Comparison of ENCODE assay signal across 7 cellular contexts in genomic region chr6:170305772-170306323, GRCh38. TPM values are rescaled to one million over a fixed set of nuclear protein-coding genes. Genes with fewer than 3 reads are reported as not detected.
DNase-seq lines count a peak whose midpoint lies in the region; ATAC-seq and TF ChIP-seq lines count a peak whose summit lies in the region.

No MANE protein-coding gene starts in this region.

- peak overlapping the region; percentile 99 for H3K4me2 ChIP-seq in OCI-LY7 (ENCODE audit: low read length)

- peak overlapping the region; percentile 90 for H2AFZ ChIP-seq in OCI-LY7 (ENCODE audit: low read length)

- ATAC-seq in GM21717 (IDR thresholded peaks at IDR 0.05; ENCODE audit: unreplicated experiment) = peak; percentile 15
- ATAC-seq in GM19035 (IDR thresholded peaks at IDR 0.05; ENCODE audit: unreplicated experiment) = no peak
- no peak for ATAC-seq in GM18870 (IDR thresholded peaks at IDR 0.05; ENCODE audit: unreplicated experiment)

- H3K4me3 ChIP-seq in OCI-LY7 (ENCODE audit: low read depth, low read length, poor library complexity, severe bottlenecking) (peak overlapping the region; percentile 93), epithelial cell of proximal tubule (ENCODE audit: low read depth, low read length) (peak overlapping the region; percentile 76)

- H3K36me3 ChIP-seq in OCI-LY7 (ENCODE audit: insufficient read depth, low read length) = peaks cover 9% of the 10 kb centered on the region; the same call in 1 of the 2 replicates

- H3K9me3 ChIP-seq in OCI-LY7 (ENCODE audit: low read length) = peaks cover 5% of the 10 kb centered on the region; the same call in 1 of the 2 replicates

- no peaks in the 10 kb centered on the region for H3K9me2 ChIP-seq in OCI-LY7 (ENCODE audit: insufficient read depth, low read length)

- H4K20me1 ChIP-seq in OCI-LY7 (ENCODE audit: insufficient read depth, low read length) = peaks cover 14% of the 10 kb centered on the region; the same call in 1 of the 2 replicates

- H3K79me2 ChIP-seq in OCI-LY7 (ENCODE audit: insufficient read depth, low read depth, low read length) = peaks cover 39% of the 10 kb centered on the region

- intact Hi-C loops in OCI-LY7 (cut with micrococcal nuclease; ENCODE audit: unreplicated experiment) = loop anchor here (10.0 kb wide), 1 partner anchor 249 kb away; the partner anchor contains the start of genes PSMB1 and TBP

- BruUV-seq in OCI-LY7 (replicated peaks; lab: Mats Ljungman, UMichigan) = no TSS peak

- TF ChIP-seq CTCF in OCI-LY7 (conservative IDR thresholded peaks at IDR 0.05; ENCODE audit: low read length) = no peak
- TF ChIP-seq CTCF in epithelial cell of proximal tubule (conservative IDR thresholded peaks at IDR 0.05; ENCODE audit: low read depth, low read length) = no peak

- CTCF ChIA-PET in OCI-LY7 (lab: Charles Lee; ENCODE audit: unreplicated experiment) = no interaction called here

- no peak overlapping the region for H3K27ac ChIP-seq in OCI-LY7 (ENCODE audit: low read depth, low read length, poor library complexity, severe bottlenecking)

- POLR2A ChIA-PET in OCI-LY7 (lab: Charles Lee) = no interaction called here

- H3K4me1 ChIP-seq in OCI-LY7 (ENCODE audit: insufficient read depth, low read length, poor library complexity, severe bottlenecking) = peaks cover 30% of the 10 kb centered on the region

- DNase-seq in OCI-LY7 (ENCODE audit: low spot score) (no peak), epithelial cell of proximal tubule (ENCODE audit: low read depth) (no peak), pons (ENCODE audit: low spot score) (peak; percentile 9), NCI-H69 (lab: John Stamatoyannopoulos, UW) (no peak)

RNA-seq across cellular contexts. Expression of gene FAM120B, which starts 0.7 kb away (rescaled TPM):
- total RNA-seq in OCI-LY7 (2014; rRNA removed; shearing (Covaris generic)) = 12.8 and 15.2 TPM in 2 replicates
- total RNA-seq in OCI-LY7 (2022) (32.9 and 34.8 TPM in 2 replicates), epithelial cell of proximal tubule (5.0 and 7.0 TPM in 2 replicates)

RNA-seq across cellular contexts. Expression of gene DLL1, which starts 15.0 kb away (rescaled TPM):
- 0.05 TPM in 1 of 2 replicates, not detected in the other for total RNA-seq in OCI-LY7 (2014; rRNA removed; shearing (Covaris generic))
- total RNA-seq in OCI-LY7 (2022) = 0.28 TPM in 1 of 2 replicates, not detected in the other
- 1.4 and 1.7 TPM in 2 replicates for total RNA-seq in epithelial cell of proximal tubule
